14 cellular contexts compared by ENCODE assay signal in genomic region chr17:21368545-21369246, GRCh38. TPM values are rescaled to one million over a fixed set of nuclear protein-coding genes. Genes with fewer than 3 reads are reported as not detected.
DNase-seq lines count a peak whose midpoint lies in the region; FAIRE-seq and TF ChIP-seq lines count a peak whose summit lies in the region.
"Had no signal": no experiment of that assay in that cellular context is flagged by ENCODE, and none has a peak within 500 bp of the region (broad histone marks: within the 10 kb centered on the region; RNA-seq: fewer than 3 reads in every experiment).

No MANE protein-coding gene starts in this region.

- H3K36me3 ChIP-seq in right atrium auricular region (no peaks in the 10 kb centered on the region), bronchial epithelial cell (ENCODE audit: control insufficient read depth, insufficient read depth, low read length) (no peaks in the 10 kb centered on the region)
- H3K36me3 ChIP-seq: upper lobe of left lung had no signal

- no peaks in the 10 kb centered on the region for H3K9me3 ChIP-seq in right atrium auricular region
- H3K9me3 ChIP-seq: upper lobe of left lung had no signal

- TF ChIP-seq CTCF in right atrium auricular region (IDR thresholded peaks at IDR 0.05) (no peak), bronchial epithelial cell (IDR thresholded peaks at IDR 0.05; ENCODE audit: insufficient read depth, low read length, severe bottlenecking) (no peak), RWPE1 (conservative IDR thresholded peaks at IDR 0.05; ENCODE audit: low read depth) (no peak)

- H3K4me1 ChIP-seq in right atrium auricular region = peaks cover 0 to 38% of the 10 kb centered on the region in 2 donors

- H3K27ac ChIP-seq in right atrium auricular region (peak overlapping the region; percentile 74 to 84), RWPE1 (no peak overlapping the region)
- H3K27ac ChIP-seq: upper lobe of left lung had no signal

- CTCF ChIA-PET in RWPE1 (lab: Yijun Ruan, JAX) = no interaction called here

- peak; percentile 83 for FAIRE-seq in bronchial epithelial cell (lab: Jason Lieb, UNC)
- FAIRE-seq in urothelium cell line (lab: Jason Lieb, UNC) = no peak
- FAIRE-seq: D721Med had no signal

- DNase-seq in right atrium auricular region (ENCODE audit: low spot score) = no peak
- no peak for DNase-seq in cardiac septum (ENCODE audit: low spot score)
- DNase-seq in NCI-H226 = peak; percentile 39
- peak; percentile 20 for DNase-seq in bronchial epithelial cell (ENCODE audit: low read depth)
- peak; percentile 31 for DNase-seq in urothelium cell line (ENCODE audit: low spot score)
- DNase-seq in NCI-H2227 (lab: John Stamatoyannopoulos, UW; ENCODE audit: unreplicated experiment) = no peak
- no peak for DNase-seq in RWPE1 (ENCODE audit: low spot score)
- DNase-seq in H4 (ENCODE audit: low spot score) = no peak
- DNase-seq: activated naive CD8-positive, alpha-beta T cell treated with anti-CD3 and anti-CD28 coated beads, Interleukin-2, amount 10 ng/mL, durations not matched to agents 7 days and 5 days; endodermal cell; foreskin fibroblast; stimulated activated CD4-positive, alpha-beta T cell treated with anti-CD3 and anti-CD28 coated beads, Interleukin-4, amount 100 ng/mL, for 24 hours; upper lobe of left lung had no signal

- H3K4me3 ChIP-seq in right atrium auricular region = no peak overlapping the region
- H3K4me3 ChIP-seq in bronchial epithelial cell (ENCODE audit: low read depth, low read length) = no peak overlapping the region
- H3K4me3 ChIP-seq: upper lobe of left lung had no signal

- H3K27me3 ChIP-seq in right atrium auricular region (no peaks in the 10 kb centered on the region), bronchial epithelial cell (ENCODE audit: control insufficient read depth, insufficient read depth, low read length) (peaks cover 3% of the 10 kb centered on the region)
- H3K27me3 ChIP-seq: upper lobe of left lung had no signal

- POLR2A ChIA-PET in RWPE1 (lab: Yijun Ruan, JAX; ENCODE audit: low non-redundant PET) = no interaction called here

- intact Hi-C loops in cardiac septum (cut with DNase I) = no loop called here

RNA-seq across cellular contexts. Expression of gene KCNJ12, which starts 7.5 kb away (rescaled TPM):
- total RNA-seq in right atrium auricular region = 10 to 100 TPM; 12.0 to 17.3 TPM
- 11.3 TPM for total RNA-seq in cardiac septum
- under 0.01 and 0.13 TPM in 2 replicates for total RNA-seq in bronchial epithelial cell
- 0.14 and 0.27 TPM in 2 replicates for total RNA-seq in H4 (2014; rRNA removed; shearing (Covaris generic))
- total RNA-seq: activated naive CD8-positive, alpha-beta T cell treated with anti-CD3 and anti-CD28 coated beads, Interleukin-2, amount 10 ng/mL, durations not matched to agents 7 days and 5 days had no signal

Comparison
In these comparisons a context has a peak if more than half of its experiments do, and no peak if none do; other contexts are left out.
1. DNase-seq: peak in NCI-H226 (single experiment), bronchial epithelial cell (single experiment) and urothelium cell line (single experiment); none in right atrium auricular region (single experiment), cardiac septum (single experiment), NCI-H2227 (single experiment), RWPE1 (single experiment) and H4 (single experiment).